Comparison of ENCODE assay signal across 31 cellular contexts in the genomic region with DNA sequence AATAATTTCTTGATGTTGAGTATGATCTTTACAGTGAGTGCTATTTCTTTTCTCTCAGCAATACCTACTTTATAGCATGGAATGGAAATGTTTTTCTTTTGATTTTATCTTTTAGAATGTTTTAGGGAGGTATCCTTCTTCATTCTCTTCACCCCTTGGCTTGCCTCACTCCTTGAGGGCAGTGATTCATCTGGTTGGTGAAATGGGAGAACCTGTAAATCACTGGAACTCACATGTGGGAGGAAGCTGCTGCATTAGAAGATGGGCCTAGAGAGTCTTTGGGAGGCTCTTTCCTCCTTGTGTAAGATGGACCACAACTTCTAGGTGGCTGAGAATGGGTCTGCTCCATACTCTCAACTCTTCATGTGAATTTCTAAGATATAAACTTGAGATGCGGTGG.
"Had no signal": no experiment of that assay in that cellular context is flagged by ENCODE, and none has a peak within 500 bp of the region (broad histone marks: within the 10 kb centered on the region; RNA-seq: fewer than 3 reads in every experiment).

No MANE protein-coding gene starts in this region.

- H3K27me3 ChIP-seq: adrenal gland, body of pancreas, cardiac muscle cell, colonic mucosa, esophagus muscularis mucosa, foreskin keratinocyte, gastrocnemius medialis, heart left ventricle had no signal

- H3K9me3 ChIP-seq: adrenal gland, body of pancreas, colonic mucosa had no signal

- ATAC-seq: activated CD4-positive, alpha-beta T cell treated with anti-CD3 and anti-CD28 coated beads for 36 hours; activated CD8-positive, alpha-beta memory T cell treated with anti-CD3 and anti-CD28 coated beads, Interleukin-2, amount 10 ng/mL, durations not matched to agents 7 days and 5 days; activated CD8-positive, alpha-beta T cell treated with anti-CD3 and anti-CD28 coated beads, Interleukin-2, amount 10 ng/mL, durations not matched to agents 7 days and 5 days; activated naive CD8-positive, alpha-beta T cell treated with anti-CD3 and anti-CD28 coated beads, Interleukin-2, amount 50 U/mL, for 24 hours; body of pancreas; foreskin keratinocyte; gastrocnemius medialis; heart left ventricle had no signal

- H3K27ac ChIP-seq: adrenal gland, body of pancreas, cardiac muscle cell, colonic mucosa, esophagus muscularis mucosa, foreskin keratinocyte, gastrocnemius medialis, heart left ventricle, WERI-Rb-1 had no signal

- DNase-seq: activated B cell treated with CpG ODN at 0.5 μM for 24 hours; activated CD4-positive, alpha-beta memory T cell treated with anti-CD3 and anti-CD28 coated beads for 36 hours; activated CD4-positive, alpha-beta T cell treated with anti-CD3 and anti-CD28 coated beads for 36 hours; activated CD4-positive, alpha-beta T cell treated with anti-CD3 and anti-CD28 coated beads, Interleukin-2, amount 10 ng/mL, durations not matched to agents 24 days and 14 days; activated CD4-positive, CD25-positive, alpha-beta regulatory T cell treated with anti-CD3 and anti-CD28 coated beads, Interleukin-2, amount 50 U/mL, for 72 hours; activated CD8-positive, alpha-beta memory T cell treated with anti-CD3 and anti-CD28 coated beads, Interleukin-2, amount 10 ng/mL, durations not matched to agents 7 days and 5 days; activated CD8-positive, alpha-beta memory T cell treated with anti-CD3 and anti-CD28 coated beads, Interleukin-2, amount 50 U/mL, for 4 hours; activated CD8-positive, alpha-beta T cell treated with anti-CD3 and anti-CD28 coated beads, Interleukin-2, amount 10 ng/mL, durations not matched to agents 7 days and 5 days; activated effector memory CD4-positive, alpha-beta T cell treated with anti-CD3 and anti-CD28 coated beads, Interleukin-2, amount 50 U/mL, for 16 hours; activated naive CD4-positive, alpha-beta T cell treated with anti-CD3 and anti-CD28 coated beads for 36 hours; activated naive CD8-positive, alpha-beta T cell treated with anti-CD3 and anti-CD28 coated beads for 36 hours; activated naive CD8-positive, alpha-beta T cell treated with anti-CD3 and anti-CD28 coated beads, Interleukin-2, amount 50 U/mL, for 24 hours; activated T-cell treated with anti-CD3 and anti-CD28 coated beads, Interleukin-2, amount 50 U/mL, for 1 hour; activated T-cell treated with anti-CD3 and anti-CD28 coated beads, Interleukin-2, amount 50 U/mL, for 48 hours; adrenal gland; amygdala; aorta; body of pancreas; central memory CD4-positive, alpha-beta T cell; cerebellar nuclear complex; colonic mucosa; effector CD8-positive, alpha-beta T cell; erythroblast; foreskin keratinocyte; gastrocnemius medialis; glutamatergic neuron; heart left ventricle; T-helper 9 cell; WERI-Rb-1 had no signal

- H3K4me3 ChIP-seq: adrenal gland, body of pancreas, cardiac muscle cell, colonic mucosa, esophagus muscularis mucosa, gastrocnemius medialis, heart left ventricle had no signal

- H3K36me3 ChIP-seq: adrenal gland, cardiac muscle cell, colonic mucosa, esophagus muscularis mucosa, gastrocnemius medialis, heart left ventricle, WERI-Rb-1 had no signal

- H3K4me1 ChIP-seq: adrenal gland, body of pancreas, colonic mucosa, esophagus muscularis mucosa, foreskin keratinocyte, gastrocnemius medialis, heart left ventricle had no signal
